10 cellular contexts compared by ENCODE assay signal in genomic region chr14:104970231-104971068, GRCh38. TPM values are rescaled to one million over a fixed set of nuclear protein-coding genes. Genes with fewer than 3 reads are reported as not detected.
DNase-seq lines count a peak whose midpoint lies in the region; ATAC-seq and TF ChIP-seq lines count a peak whose summit lies in the region.
"Had no signal": no experiment of that assay in that cellular context is flagged by ENCODE, and none has a peak within 500 bp of the region (broad histone marks: within the 10 kb centered on the region; RNA-seq: fewer than 3 reads in every experiment).

No MANE protein-coding gene starts in this region.

- no peaks in the 10 kb centered on the region for H3K36me3 ChIP-seq in transverse colon

- CTCF ChIA-PET in MCF 10A (lab: Yijun Ruan, JAX) = interaction anchor here (0.7 to 1.1 kb wide), 6 partner anchors 13 to 145 kb away, joined by 3 to 5 read pairs (median 4); no protein-coding TSS in a partner anchor

- TF ChIP-seq CTCF in MCF 10A (IDR thresholded peaks at IDR 0.05; ENCODE audit: unreplicated experiment) = no peak
- no peak for TF ChIP-seq CTCF in transverse colon (IDR thresholded peaks at IDR 0.05)

- no peaks in the 10 kb centered on the region for H3K9me3 ChIP-seq in transverse colon

- TF ChIP-seq EP300 in transverse colon (IDR thresholded peaks at IDR 0.05; ENCODE audit: low read depth) = no peak

- in situ Hi-C loops in transverse colon (cut with MboI; ENCODE audit: low pct_ligation_motif_present in 1 of 4, low pct_unique_long_range_greater_than_20kb in 1 of 4, low sequenced_read_pairs in 3 of 4) (loop anchor here in 2 of 4 donors (5.0 to 10.0 kb wide), 2 partner anchors 72 to 74 kb away; no protein-coding TSS in a partner anchor), G401 (cut with HindIII; ENCODE audit: low sequenced_read_pairs) (no loop called here)

- H3K4me1 ChIP-seq in transverse colon = peaks cover 46 to 76% (median 57%) of the 10 kb centered on the region in 4 donors

- peaks cover 44% of the 10 kb centered on the region for H3K27me3 ChIP-seq in transverse colon

- WGBS in transverse colon (ENCODE audit: low coverage in 1 of 2), 2 donors = 63% methylated on average over 16 of the region's 19 CpGs; no CpG with 5 or more reads in 1 of the 2 donors

- H3K27ac Mint-ChIP-seq in MCF 10A (ENCODE audit: low read depth, unreplicated experiment) = peak overlapping the region; percentile 99
- H3K27ac Mint-ChIP-seq: stimulated activated effector memory CD8-positive, alpha-beta T cell treated with anti-CD3 and anti-CD28 coated beads, Interleukin-12 subunit alpha, Interleukin-12 subunit beta, amount 100 ng/mL, for 72 hours had no signal

- H3K36me3 Mint-ChIP-seq in MCF 10A (ENCODE audit: insufficient read depth, unreplicated experiment) = peaks cover 54% of the 10 kb centered on the region
- H3K36me3 Mint-ChIP-seq: stimulated activated effector memory CD8-positive, alpha-beta T cell treated with anti-CD3 and anti-CD28 coated beads, Interleukin-12 subunit alpha, Interleukin-12 subunit beta, amount 100 ng/mL, for 72 hours had no signal

- intact Hi-C loops in MCF 10A (cut with micrococcal nuclease) = no loop called here
- intact Hi-C loops in transverse colon (cut with DNase I; ENCODE audit: low total_unique reads) = no loop called here

- DNase-seq in HT1080 (ENCODE audit: low read depth) (peak; percentile 98), MCF 10A (ENCODE audit: unreplicated experiment) (peak; percentile 92), kidney glomerular epithelial cell (lab: John Stamatoyannopoulos, UW) (peak; percentile 20), transverse colon (peak; percentile 64), SIG-M5 (lab: John Stamatoyannopoulos, UW) (no peak), G401 (ENCODE audit: low spot score) (no peak)
- DNase-seq: NCI-H2029 treated with DMSO at 0.1 percent for 48 hours had no signal

- peak overlapping the region; percentile 80 to 92 (median 88) for H3K27ac ChIP-seq in transverse colon

- peak overlapping the region; percentile 24 to 32 (median 30) for H3K4me3 ChIP-seq in transverse colon

- ATAC-seq in HG03354 (IDR thresholded peaks at IDR 0.05; ENCODE audit: poor library complexity, severe bottlenecking, unreplicated experiment) (no peak), HG03378 (IDR thresholded peaks at IDR 0.05; ENCODE audit: unreplicated experiment) (no peak)
- ATAC-seq: stimulated activated effector memory CD8-positive, alpha-beta T cell treated with anti-CD3 and anti-CD28 coated beads, Interleukin-12 subunit alpha, Interleukin-12 subunit beta, amount 100 ng/mL, for 72 hours had no signal

- peak overlapping the region; percentile 92 for H3K4me3 Mint-ChIP-seq in MCF 10A (ENCODE audit: unreplicated experiment)
- H3K4me3 Mint-ChIP-seq: stimulated activated effector memory CD8-positive, alpha-beta T cell treated with anti-CD3 and anti-CD28 coated beads, Interleukin-12 subunit alpha, Interleukin-12 subunit beta, amount 100 ng/mL, for 72 hours had no signal

- H3K27me3 Mint-ChIP-seq in MCF 10A (ENCODE audit: insufficient read depth, unreplicated experiment) = no peaks in the 10 kb centered on the region

- no TSS peak for BruUV-seq in MCF 10A (replicated peaks; lab: Mats Ljungman, UMichigan)

- no peak for TF ChIP-seq POLR2A in transverse colon (IDR thresholded peaks at IDR 0.05)

- peaks cover 35% of the 10 kb centered on the region for H3K4me1 Mint-ChIP-seq in MCF 10A (ENCODE audit: insufficient read depth, unreplicated experiment)

- no peaks in the 10 kb centered on the region for H3K9me3 Mint-ChIP-seq in MCF 10A (ENCODE audit: unreplicated experiment)
- H3K9me3 Mint-ChIP-seq: stimulated activated effector memory CD8-positive, alpha-beta T cell treated with anti-CD3 and anti-CD28 coated beads, Interleukin-12 subunit alpha, Interleukin-12 subunit beta, amount 100 ng/mL, for 72 hours had no signal

- POLR2A ChIA-PET in MCF 10A (lab: Yijun Ruan, JAX) = interaction anchor here (0.6 to 11.4 kb wide), 20 partner anchors 8 to 373 kb away, joined by 3 to 636 read pairs (median 4); partner anchors contain the start of genes CDCA4, CEP170B and CLBA1

RNA-seq across cellular contexts. Expression of gene AHNAK2, which starts 7.7 kb away (rescaled TPM):
- total RNA-seq in HT1080 (2014; rRNA removed; shearing (Covaris generic)) = 52.6 and 54.6 TPM in 2 replicates
- 13.5 and 15.1 TPM in 2 replicates for polyA plus RNA-seq in HT1080 (2015; cell fraction: cytosol; rRNA removed)
- polyA plus RNA-seq in HT1080 (2015; cell fraction: nucleus; rRNA removed) = 172 and 182 TPM in 2 replicates
- total RNA-seq in MCF 10A (2022) (218 and 286 TPM in 2 replicates), transverse colon (10 to 100 TPM; 19.4 to 75.2 (median 28.5) TPM)
- 17.0 and 31.1 TPM in 2 replicates for total RNA-seq in G401 (2014; rRNA removed; shearing (Covaris generic))

RNA-seq across cellular contexts. Expression of gene CLBA1, which starts 15.1 kb away (rescaled TPM):
- total RNA-seq in HT1080 (2014; rRNA removed; shearing (Covaris generic)) = 5.1 and 5.4 TPM in 2 replicates
- 6.5 and 7.1 TPM in 2 replicates for polyA plus RNA-seq in HT1080 (2015; cell fraction: cytosol; rRNA removed)
- polyA plus RNA-seq in HT1080 (2015; cell fraction: nucleus; rRNA removed) = 24.1 and 30.5 TPM in 2 replicates
- total RNA-seq in MCF 10A (2022) (20.3 and 24.3 TPM in 2 replicates), transverse colon (1 to 10 TPM in 3 of 4 donors, under 1 TPM in 1; 0.40 to 6.7 (median 5.3) TPM)
- total RNA-seq in G401 (2014; rRNA removed; shearing (Covaris generic)) = 10.5 and 18.0 TPM in 2 replicates

RNA-seq across cellular contexts. Expression of gene PLD4, which starts 45.8 kb away (rescaled TPM):
- 0.02 and 0.10 TPM in 2 replicates for total RNA-seq in HT1080 (2014; rRNA removed; shearing (Covaris generic))
- not detected in 2 replicates for polyA plus RNA-seq in HT1080 (2015; cell fraction: cytosol; rRNA removed)
- polyA plus RNA-seq in HT1080 (2015; cell fraction: nucleus; rRNA removed) = 0.08 and 0.28 TPM in 2 replicates
- not detected in 2 replicates for total RNA-seq in MCF 10A (2022)
- total RNA-seq in transverse colon = 1 to 10 TPM in 2 of 4 donors, not detected in 2; 1.1 TPM
- total RNA-seq in G401 (2014; rRNA removed; shearing (Covaris generic)) = not detected in 2 replicates

RNA-seq across cellular contexts. Expression of gene CDCA4, which starts 50.4 kb away (rescaled TPM):
- 70.9 and 87.9 TPM in 2 replicates for total RNA-seq in HT1080 (2014; rRNA removed; shearing (Covaris generic))
- 77.8 and 87.3 TPM in 2 replicates for polyA plus RNA-seq in HT1080 (2015; cell fraction: cytosol; rRNA removed)
- polyA plus RNA-seq in HT1080 (2015; cell fraction: nucleus; rRNA removed) = 53.0 and 55.8 TPM in 2 replicates
- total RNA-seq in MCF 10A (2022) (29.3 and 33.0 TPM in 2 replicates), transverse colon (1 to 10 TPM in 3 of 4 donors, under 1 TPM in 1; 0.80 to 7.5 (median 4.5) TPM)
- 69.8 and 83.1 TPM in 2 replicates for total RNA-seq in G401 (2014; rRNA removed; shearing (Covaris generic))

Comparison
In these comparisons a context has a peak if more than half of its experiments do, and no peak if none do; other contexts are left out.
1. DNase-seq: peak in HT1080 (single experiment), MCF 10A (single experiment), kidney glomerular epithelial cell (single experiment) and transverse colon (single experiment); none in SIG-M5 (single experiment) and G401 (single experiment).